ENCODE assay signal across 8 cellular contexts in the genomic region with DNA sequence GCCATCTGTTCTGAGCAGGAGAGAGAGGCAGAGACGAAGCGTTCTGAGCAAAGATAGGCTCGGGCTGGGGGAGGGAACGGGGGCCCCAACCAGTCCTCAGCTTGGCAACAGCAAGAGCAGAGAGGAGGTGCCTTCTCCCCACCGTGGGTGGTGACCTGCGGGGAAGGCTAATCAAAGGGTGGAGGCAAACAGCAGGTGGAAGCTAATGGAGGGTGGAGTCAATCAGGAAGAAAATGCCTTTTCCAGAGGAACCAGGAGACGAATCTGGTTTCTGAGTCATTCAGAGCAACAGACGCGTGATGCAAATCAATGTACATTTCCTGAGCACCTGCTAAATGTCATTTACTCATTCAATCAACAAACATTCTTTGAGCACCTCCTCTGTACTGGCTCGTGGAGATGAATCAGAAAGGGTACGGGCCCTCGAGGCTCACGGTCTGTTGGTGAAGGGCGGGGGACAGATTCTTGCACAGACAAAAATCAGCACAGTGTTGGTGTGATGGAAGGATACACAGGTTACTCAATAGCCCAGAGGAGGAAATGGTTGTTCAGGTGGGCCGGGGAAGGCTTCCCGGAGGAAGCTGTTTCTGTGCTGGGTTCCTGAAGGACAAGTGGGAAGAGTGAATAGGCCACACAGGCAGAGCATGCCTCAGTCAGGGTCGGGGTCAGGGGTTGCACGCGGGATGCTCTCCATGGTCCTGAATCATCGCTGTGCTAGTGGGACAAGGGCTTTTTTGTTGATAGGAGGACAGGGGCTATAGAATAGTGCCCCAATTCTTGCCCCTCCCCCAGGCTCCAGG. TPM values are rescaled to one million over a fixed set of nuclear protein-coding genes. Genes with fewer than 3 reads are reported as not detected.
A peak's percentile ranks its signal among the peaks of the same experiment; 100 is the strongest.
DNase-seq lines count a peak whose midpoint lies in the region; ATAC-seq, FAIRE-seq and TF ChIP-seq lines count a peak whose summit lies in the region.

No MANE protein-coding gene starts in this region.

- H3K4me1 ChIP-seq in Caco-2 (no peaks in the 10 kb centered on the region), adrenal gland (replicated peaks in 1 of 2) (no peaks in the 10 kb centered on the region), right lobe of liver (peaks cover 0 to 9% (median 2%) of the 10 kb centered on the region in 4 donors)

- intact Hi-C loops in Caco-2 (cut with micrococcal nuclease; ENCODE audit: unreplicated experiment) (loop anchor here (5.0 kb wide), 1 partner anchor 71 kb away; no protein-coding TSS in a partner anchor), adrenal gland (cut with DNase I) (no loop called here), right lobe of liver (cut with DNase I) (no loop called here)

- H3K4me3 ChIP-seq in Caco-2 (ENCODE audit: low read depth, low read length) (no peak overlapping the region), adrenal gland (no peak overlapping the region), right lobe of liver (no peak overlapping the region)
- H3K4me3 ChIP-seq in Jurkat, Clone E6-1 (ENCODE audit: low read length), result no peak overlapping the region

- TF ChIP-seq CTCF in Caco-2 (IDR thresholded peaks at IDR 0.05; ENCODE audit: insufficient read depth in 1 of 2, low read depth in 1 of 2, low read length in 1 of 2, severe bottlenecking in 1 of 2, unreplicated experiment in 1 of 2) (no peak), adrenal gland (IDR thresholded peaks at IDR 0.05) (no peak), right lobe of liver (IDR thresholded peaks at IDR 0.05) (no peak)

- peaks cover 21% of the 10 kb centered on the region for H3K4me1 Mint-ChIP-seq in Caco-2 (ENCODE audit: low read depth, unreplicated experiment)

- CTCF ChIA-PET in Caco-2 (lab: Charles Lee), result interaction anchor here (0.8 kb wide), 1 partner anchor 77 kb away, joined by 3 read pairs; no protein-coding TSS in a partner anchor

- ATAC-seq in right lobe of liver (peak in 3 of 4 donors; percentile 12 to 23 (median 19)), HG03378 (IDR thresholded peaks at IDR 0.05; ENCODE audit: unreplicated experiment) (no peak)

- no peak overlapping the region for H3K27ac ChIP-seq in adrenal gland
- H3K27ac ChIP-seq in right lobe of liver, result no peak overlapping the region

- H3K27me3 ChIP-seq in Caco-2 (replicated peaks; ENCODE audit: control insufficient read depth, insufficient read depth, low read length), result no peaks in the 10 kb centered on the region
- H3K27me3 ChIP-seq in adrenal gland, result no peaks in the 10 kb centered on the region
- no peaks in the 10 kb centered on the region for H3K27me3 ChIP-seq in right lobe of liver

- 54 to 69% (median 61%) methylated on average over 13 to 20 of the region's 20 CpGs for WGBS in adrenal gland, 4 donors
- 50% methylated on average over 12 of the region's 20 CpGs for WGBS in right lobe of liver (ENCODE audit: insufficient coverage, low coverage, low lambda C conversion rate, missing lambda C conversion rate)

- H3K36me3 ChIP-seq in Caco-2 (ENCODE audit: control insufficient read depth, insufficient read depth, low read length) (no peaks in the 10 kb centered on the region), adrenal gland (replicated peaks in 1 of 2) (no peaks in the 10 kb centered on the region), right lobe of liver (no peaks in the 10 kb centered on the region)

- H3K4me3 Mint-ChIP-seq in Caco-2 (ENCODE audit: unreplicated experiment), result no peak overlapping the region

- H3K27me3 Mint-ChIP-seq in Caco-2 (ENCODE audit: insufficient read depth, unreplicated experiment), result no peaks in the 10 kb centered on the region

- DNase-seq in Caco-2 (peak; percentile 78 to 82), adrenal gland (peak; percentile 42 to 66 (median 56)), right lobe of liver (peak in 1 of 3 donors; percentile 34), NCI-H1048 (lab: John Stamatoyannopoulos, UW) (no peak), RCC 7860 (ENCODE audit: low spot score) (no peak), SKM-1 treated with dmso at 0.1 percent for 144 hours (lab: John Stamatoyannopoulos, UW; ENCODE audit: unreplicated experiment) (no peak)
- peak; percentile 39 for DNase-seq in Jurkat, Clone E6-1 (ENCODE audit: low read depth, low spot score)

- H3K9me3 ChIP-seq in Caco-2 (no peaks in the 10 kb centered on the region), adrenal gland (replicated peaks in 1 of 3) (no peaks in the 10 kb centered on the region), right lobe of liver (no peaks in the 10 kb centered on the region)

- H3K27ac Mint-ChIP-seq in Caco-2 (ENCODE audit: unreplicated experiment), result no peak overlapping the region

- no peak for TF ChIP-seq POLR2A in adrenal gland (IDR thresholded peaks at IDR 0.05)
- no peak for TF ChIP-seq POLR2A in right lobe of liver (IDR thresholded peaks at IDR 0.05)

- BruUV-seq in Caco-2 (replicated peaks; lab: Mats Ljungman, UMichigan), result no TSS peak

- FAIRE-seq in RCC 7860 (lab: Jason Lieb, UNC), result no peak

- H3K36me3 Mint-ChIP-seq in Caco-2 (ENCODE audit: insufficient read depth, unreplicated experiment), result peaks cover 4% of the 10 kb centered on the region

- H3K9me3 Mint-ChIP-seq in Caco-2 (ENCODE audit: unreplicated experiment), result no peaks in the 10 kb centered on the region

- POLR2A ChIA-PET in Caco-2 (lab: Charles Lee), result no interaction called here

RNA-seq across cellular contexts. Expression of gene SPNS2, which starts 5.7 kb away (rescaled TPM):
- total RNA-seq in Caco-2 (2022), result 1.00 TPM in 2 replicates
- polyA plus RNA-seq in Jurkat, Clone E6-1 (2012; ENCODE audit: insufficient read depth, insufficient read length), result 5.2 TPM
- total RNA-seq in adrenal gland, result 10 to 100 TPM in 1 of 8 donors, 1 to 10 TPM in 7; 4.9 to 15.1 (median 7.7) TPM
- polyA plus RNA-seq in adrenal gland, result 10 to 100 TPM in 2 of 3 donors, under 1 TPM in 1; 0.90 to 25.1 (median 10.4) TPM
- 10 to 100 TPM in 1 of 6 experiments, 1 to 10 TPM in 5; 3.0 to 12.4 (median 7.3) TPM for total RNA-seq in right lobe of liver

RNA-seq across cellular contexts. Expression of gene SPNS3, which starts 59.2 kb away (rescaled TPM):
- total RNA-seq in Caco-2 (2022), result not detected in 2 replicates
- 12.5 TPM for polyA plus RNA-seq in Jurkat, Clone E6-1 (2012; ENCODE audit: insufficient read depth, insufficient read length)
- 10 to 100 TPM in 2 of 8 donors, 1 to 10 TPM in 6; 1.1 to 10.5 (median 5.5) TPM for total RNA-seq in adrenal gland
- polyA plus RNA-seq in adrenal gland, result 1 to 10 TPM in 2 of 3 donors, under 1 TPM in 1; 0.53 to 3.8 (median 2.6) TPM
- not detected for total RNA-seq in right lobe of liver

Comparison
In these comparisons a context has a peak if more than half of its experiments do, and no peak if none do; other contexts are left out.
1. DNase-seq: peak in Caco-2 (2 of 2), Jurkat, Clone E6-1 (single experiment) and adrenal gland (7 of 7); none in NCI-H1048 (single experiment), RCC 7860 (single experiment) and SKM-1 treated with dmso at 0.1 percent for 144 hours (single experiment).